Comparison of ENCODE assay signal across 21 cellular contexts in the genomic region with DNA sequence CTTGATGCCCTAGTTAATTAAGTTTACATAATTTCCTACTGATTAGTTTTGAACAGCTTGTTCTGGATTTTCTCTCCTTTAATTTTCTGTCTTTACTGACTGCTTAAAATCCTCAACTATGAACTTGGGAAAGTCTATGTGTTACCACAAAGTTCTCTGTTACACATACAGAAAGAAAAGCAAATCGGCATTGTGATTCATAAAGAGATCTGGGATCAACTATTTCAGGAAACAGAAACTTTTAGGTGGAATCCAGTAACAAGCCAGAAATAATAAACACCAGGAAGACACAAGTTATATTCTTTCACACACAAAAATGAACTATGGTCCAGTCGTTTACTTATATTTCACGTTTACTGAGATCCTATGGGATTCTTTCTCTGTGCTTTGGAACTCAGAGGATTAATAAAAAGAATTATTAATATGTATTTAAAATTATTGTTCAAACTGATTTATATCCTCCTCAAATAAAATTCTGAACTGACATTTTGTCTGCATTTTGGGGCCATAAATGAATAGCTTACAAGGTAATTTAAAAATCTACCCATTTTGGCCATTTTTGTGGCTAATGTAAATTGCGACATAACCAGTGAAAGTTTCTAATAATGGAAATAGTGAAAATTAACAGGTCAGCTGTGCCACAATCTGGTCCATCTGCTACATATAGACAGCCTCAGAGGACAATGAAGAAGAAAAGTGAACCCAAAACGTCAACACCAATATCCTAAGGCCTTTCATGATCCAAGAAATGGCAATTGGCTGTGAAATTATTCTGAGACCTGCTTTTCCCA.
DNase-seq lines count a peak whose midpoint lies in the region; ATAC-seq, FAIRE-seq and TF ChIP-seq lines count a peak whose summit lies in the region.
"Had no signal": no experiment of that assay in that cellular context is flagged by ENCODE, and none has a peak within 500 bp of the region (broad histone marks: within the 10 kb centered on the region; RNA-seq: fewer than 3 reads in every experiment).

No MANE protein-coding gene starts in this region.

- BruUV-seq in HepG2 (replicated peaks; lab: Mats Ljungman, UMichigan) (no TSS peak), GM12878 (replicated peaks; lab: Mats Ljungman, UMichigan) (no TSS peak), Calu3 (replicated peaks; lab: Mats Ljungman, UMichigan) (no TSS peak)

- H3K27ac ChIP-seq in HepG2 (ENCODE audit: extremely low read length, insufficient read depth, low read length) (no peak overlapping the region), right lobe of liver (no peak overlapping the region), GM12878 (ENCODE audit: control insufficient read depth, insufficient read depth) (no peak overlapping the region)
- H3K27ac ChIP-seq: heart left ventricle, transverse colon had no signal

- SMC1A ChIA-PET in GM12878 (lab: Charles Lee; ENCODE audit: uncharacterized antibody, unreplicated experiment), result interaction anchor here (1.4 kb wide), 1 partner anchor 15 kb away, joined by 3 read pairs; no protein-coding TSS in a partner anchor

- H3K9me3 Mint-ChIP-seq in nephron progenitor cell (peaks cover 11% of the 10 kb centered on the region), Calu3 (ENCODE audit: low read depth, unreplicated experiment) (no peaks in the 10 kb centered on the region)
- H3K9me3 Mint-ChIP-seq: CD8-positive, alpha-beta T cell; central memory CD8-positive, alpha-beta T cell had no signal

- intact Hi-C loops in HepG2 (cut with micrococcal nuclease; ENCODE audit: unreplicated experiment) (no loop called here), right lobe of liver (cut with DNase I) (no loop called here), GM12878 (cut with micrococcal nuclease; ENCODE audit: unreplicated experiment) (no loop called here), Calu3 (cut with micrococcal nuclease; ENCODE audit: unreplicated experiment) (no loop called here)

- no peaks in the 10 kb centered on the region for H3K27me3 ChIP-seq in HepG2 (ENCODE audit: control insufficient read depth in 1 of 2, insufficient read depth in 2 of 2, low read length in 2 of 2)
- H3K27me3 ChIP-seq in right lobe of liver, result no peaks in the 10 kb centered on the region
- no peaks in the 10 kb centered on the region for H3K27me3 ChIP-seq in GM12878 (replicated peaks in 1 of 2; ENCODE audit: control insufficient read depth in 2 of 2, insufficient read depth in 2 of 2, low read length in 1 of 2)
- H3K27me3 ChIP-seq: heart left ventricle, transverse colon had no signal

- POLR2A ChIA-PET in HepG2 (lab: Yijun Ruan, JAX) (no interaction called here), GM12878 (lab: Charles Lee) (no interaction called here)

- H3K4me3 ChIP-seq in HepG2 (replicated peaks in 1 of 3; ENCODE audit: insufficient read depth in 1 of 3, low read depth in 2 of 3, low read length in 3 of 3) (no peak overlapping the region), right lobe of liver (no peak overlapping the region), GM12878 (no peak overlapping the region), fibroblast of pulmonary artery (replicated peaks; ENCODE audit: low read depth, low read length) (no peak overlapping the region)
- H3K4me3 ChIP-seq: heart left ventricle, K562, transverse colon had no signal

- RAD21 ChIA-PET in GM12878 (lab: Charles Lee; ENCODE audit: unreplicated experiment), result no interaction called here

- no peak overlapping the region for H3K4me2 ChIP-seq in HepG2 (ENCODE audit: low read depth, low read length)
- H3K4me2 ChIP-seq in GM12878 (ENCODE audit: control insufficient read depth, insufficient read depth), result 0 out of 2 replicates have a peak overlapping the region, but pooled peaks have one; percentile 19

- TF ChIP-seq RAD21 in HepG2 (CRISPR knock-in tag; IDR thresholded peaks at IDR 0.05) (no peak), GM12878 (IDR thresholded peaks at IDR 0.05; ENCODE audit: insufficient read depth, low read depth, low read length) (no peak)

- in situ Hi-C loops in HepG2 (cut with HindIII; ENCODE audit: extremely low pct_ligation_motif_present, low pct_unique_long_range_greater_than_20kb) (no loop called here), GM12878 (cut with MboI) (no loop called here)

- H4K20me1 ChIP-seq in HepG2 (ENCODE audit: insufficient read depth, low read length) (no peaks in the 10 kb centered on the region), GM12878 (ENCODE audit: control insufficient read depth, insufficient read depth) (no peaks in the 10 kb centered on the region)

- no peaks in the 10 kb centered on the region for H3K4me1 ChIP-seq in HepG2 (ENCODE audit: insufficient read depth, low read length)
- no peaks in the 10 kb centered on the region for H3K4me1 ChIP-seq in right lobe of liver
- H3K4me1 ChIP-seq in GM12878 (ENCODE audit: control insufficient read depth, insufficient read depth, low read length), result peaks cover 16% of the 10 kb centered on the region
- H3K4me1 ChIP-seq: heart left ventricle, transverse colon had no signal

- no peak for TF ChIP-seq CTCF in HepG2 (CRISPR knock-in tag; IDR thresholded peaks at IDR 0.05)
- no peak for TF ChIP-seq CTCF in right lobe of liver (IDR thresholded peaks at IDR 0.05)
- no peak for TF ChIP-seq CTCF in GM12878 (IDR thresholded peaks at IDR 0.05 in 2 of 3, conservative IDR thresholded peaks at IDR 0.05 in 1 of 3; ENCODE audit: control insufficient read depth in 2 of 3, extremely low read depth in 1 of 3, insufficient read depth in 1 of 3, low read depth in 3 of 3, low read length in 3 of 3)
- no peak for TF ChIP-seq CTCF in fibroblast of pulmonary artery (IDR thresholded peaks at IDR 0.05; ENCODE audit: low read length, missing control alignments)
- TF ChIP-seq CTCF in nephron progenitor cell (IDR thresholded peaks at IDR 0.05), result no peak
- no peak for TF ChIP-seq CTCF in Calu3 (IDR thresholded peaks at IDR 0.05; ENCODE audit: unreplicated experiment)

- H3K79me2 ChIP-seq in HepG2 (ENCODE audit: insufficient read depth, low read length), result no peaks in the 10 kb centered on the region
- H3K79me2 ChIP-seq in GM12878 (ENCODE audit: control insufficient read depth, insufficient read depth, low read length), result no peaks in the 10 kb centered on the region

- H3K36me3 Mint-ChIP-seq in nephron progenitor cell (ENCODE audit: low read depth) (no peaks in the 10 kb centered on the region), Calu3 (ENCODE audit: insufficient read depth, unreplicated experiment) (no peaks in the 10 kb centered on the region)
- H3K36me3 Mint-ChIP-seq: CD8-positive, alpha-beta T cell had no signal

- FAIRE-seq in HepG2 (lab: Jason Lieb, UNC) (no peak), GM12878 (lab: Jason Lieb, UNC) (no peak)
- FAIRE-seq: GM12891, K562, kidney had no signal

- no peak for ATAC-seq in HepG2
- no peak for ATAC-seq in right lobe of liver
- no peak for ATAC-seq in GM12878
- ATAC-seq: activated CD4-positive, alpha-beta T cell treated with anti-CD3 and anti-CD28 coated beads for 36 hours; CD8-positive, alpha-beta T cell; heart left ventricle; K562 had no signal

- H2AFZ ChIP-seq in HepG2 (ENCODE audit: low read length) (no peak overlapping the region), GM12878 (ENCODE audit: control insufficient read depth, low read depth, low read length) (peak overlapping the region; percentile 50)

- H3K9me3 ChIP-seq in HepG2 (ENCODE audit: low read length) (no peaks in the 10 kb centered on the region), right lobe of liver (no peaks in the 10 kb centered on the region), GM12878 (replicated peaks; ENCODE audit: control insufficient read depth, insufficient read depth, low read length) (no peaks in the 10 kb centered on the region; the same call in 2 of the 3 replicates)
- H3K9me3 ChIP-seq: transverse colon had no signal

- H3K27me3 Mint-ChIP-seq in nephron progenitor cell (ENCODE audit: low read depth, poor library complexity) (peaks cover 7% of the 10 kb centered on the region), Calu3 (ENCODE audit: unreplicated experiment) (no peaks in the 10 kb centered on the region)

- CTCF ChIA-PET in HepG2 (lab: Yijun Ruan, JAX; ENCODE audit: low intra/inter-chr PET ratio, low total read pairs) (no interaction called here), GM12878 (lab: Yijun Ruan, JAX) (interaction anchor here (1.3 to 1.9 kb wide), 3 partner anchors 11 to 34 kb away, joined by 4 to 8 read pairs (median 4); no protein-coding TSS in a partner anchor), Calu3 (lab: Charles Lee) (interaction anchor here (0.7 kb wide), 1 partner anchor 10 kb away, joined by 3 read pairs; no protein-coding TSS in a partner anchor)

- WGBS in HepG2 (ENCODE audit: low lambda C conversion rate), result 18% methylated on average over 5 of the region's 5 CpGs
- WGBS in right lobe of liver (ENCODE audit: insufficient coverage, low coverage, low lambda C conversion rate, missing lambda C conversion rate), result 69% methylated on average over 5 of the region's 5 CpGs
- 68% methylated on average over 5 of the region's 5 CpGs for WGBS in GM12878 (ENCODE audit: insufficient coverage, insufficient replicate concordance, low lambda C conversion rate, missing lambda C conversion rate)

- TF ChIP-seq POLR2A in HepG2 (IDR thresholded peaks at IDR 0.05; ENCODE audit: insufficient read depth in 1 of 2, low read depth in 2 of 2, low read length in 2 of 2) (no peak), right lobe of liver (IDR thresholded peaks at IDR 0.05) (no peak), GM12878 (IDR thresholded peaks at IDR 0.05; ENCODE audit: low read depth, low read length) (no peak)

- no peak for TF ChIP-seq EP300 in HepG2 (IDR thresholded peaks at IDR 0.05; ENCODE audit: low read depth in 2 of 2, low read length in 2 of 2)
- TF ChIP-seq EP300 in HepG2 (CRISPR knock-in tag; IDR thresholded peaks at IDR 0.05; ENCODE audit: borderline replicate concordance), result no peak
- no peak for TF ChIP-seq EP300 in GM12878 (IDR thresholded peaks at IDR 0.05; ENCODE audit: borderline replicate concordance in 1 of 2, control insufficient read depth in 1 of 2, low read depth in 2 of 2, low read length in 2 of 2)

- H3K4me1 Mint-ChIP-seq in nephron progenitor cell (no peaks in the 10 kb centered on the region), Calu3 (ENCODE audit: low read depth, unreplicated experiment) (peaks cover 9% of the 10 kb centered on the region)
- H3K4me1 Mint-ChIP-seq: activated CD4-positive, alpha-beta T cell treated with anti-CD3 and anti-CD28 coated beads for 36 hours; central memory CD8-positive, alpha-beta T cell had no signal

- H3K4me3 Mint-ChIP-seq in nephron progenitor cell (no peak overlapping the region), Calu3 (ENCODE audit: low read depth, unreplicated experiment) (no peak overlapping the region)
- H3K4me3 Mint-ChIP-seq: activated CD4-positive, alpha-beta T cell treated with anti-CD3 and anti-CD28 coated beads for 36 hours; CD8-positive, alpha-beta T cell; central memory CD8-positive, alpha-beta T cell had no signal

- H3K27ac Mint-ChIP-seq in nephron progenitor cell, result no peak overlapping the region
- no peak overlapping the region for H3K27ac Mint-ChIP-seq in Calu3 (ENCODE audit: unreplicated experiment)
- H3K27ac Mint-ChIP-seq: activated CD4-positive, alpha-beta T cell treated with anti-CD3 and anti-CD28 coated beads for 36 hours; CD8-positive, alpha-beta T cell had no signal

- no peaks in the 10 kb centered on the region for H3K36me3 ChIP-seq in HepG2 (replicated peaks in 1 of 2; ENCODE audit: control insufficient read depth in 1 of 2, insufficient read depth in 2 of 2, low read length in 2 of 2)
- H3K36me3 ChIP-seq in right lobe of liver, result no peaks in the 10 kb centered on the region
- no peaks in the 10 kb centered on the region for H3K36me3 ChIP-seq in GM12878 (ENCODE audit: control insufficient read depth in 2 of 2, insufficient read depth in 2 of 2, low read length in 1 of 2)
- H3K36me3 ChIP-seq: heart left ventricle, transverse colon had no signal

- DNase-seq in HepG2 (ENCODE audit: low spot score) (no peak), right lobe of liver (no peak), GM12878 (ENCODE audit: low read depth, low spot score) (no peak), fibroblast of pulmonary artery (ENCODE audit: low read depth) (peak; percentile 56), COR-L47 (lab: John Stamatoyannopoulos, UW) (no peak), nephron progenitor cell (no peak), CD1c-positive myeloid dendritic cell (ENCODE audit: extremely low spot score) (no peak), Calu3 (no peak)
- DNase-seq: 8988T; activated CD4-positive, alpha-beta T cell treated with anti-CD3 and anti-CD28 coated beads for 36 hours; activated CD8-positive, alpha-beta memory T cell treated with anti-CD3 and anti-CD28 coated beads, Interleukin-2, amount 50 U/mL, for 48 hours; CD8-positive, alpha-beta T cell; heart left ventricle; kidney; NCI-H1092; NK-92 treated with Interleukin-12 subunit alpha and Interleukin-12 subunit beta, amount 100 ng/mL, for 24 hours; SHP77; transverse colon had no signal

- H3K9ac ChIP-seq in HepG2 (ENCODE audit: insufficient read depth, low read depth, low read length) (no peak overlapping the region), GM12878 (ENCODE audit: control insufficient read depth, insufficient read depth, low read length) (no peak overlapping the region)
